ENCODE assay signal across 1 cellular context in the genomic region with DNA sequence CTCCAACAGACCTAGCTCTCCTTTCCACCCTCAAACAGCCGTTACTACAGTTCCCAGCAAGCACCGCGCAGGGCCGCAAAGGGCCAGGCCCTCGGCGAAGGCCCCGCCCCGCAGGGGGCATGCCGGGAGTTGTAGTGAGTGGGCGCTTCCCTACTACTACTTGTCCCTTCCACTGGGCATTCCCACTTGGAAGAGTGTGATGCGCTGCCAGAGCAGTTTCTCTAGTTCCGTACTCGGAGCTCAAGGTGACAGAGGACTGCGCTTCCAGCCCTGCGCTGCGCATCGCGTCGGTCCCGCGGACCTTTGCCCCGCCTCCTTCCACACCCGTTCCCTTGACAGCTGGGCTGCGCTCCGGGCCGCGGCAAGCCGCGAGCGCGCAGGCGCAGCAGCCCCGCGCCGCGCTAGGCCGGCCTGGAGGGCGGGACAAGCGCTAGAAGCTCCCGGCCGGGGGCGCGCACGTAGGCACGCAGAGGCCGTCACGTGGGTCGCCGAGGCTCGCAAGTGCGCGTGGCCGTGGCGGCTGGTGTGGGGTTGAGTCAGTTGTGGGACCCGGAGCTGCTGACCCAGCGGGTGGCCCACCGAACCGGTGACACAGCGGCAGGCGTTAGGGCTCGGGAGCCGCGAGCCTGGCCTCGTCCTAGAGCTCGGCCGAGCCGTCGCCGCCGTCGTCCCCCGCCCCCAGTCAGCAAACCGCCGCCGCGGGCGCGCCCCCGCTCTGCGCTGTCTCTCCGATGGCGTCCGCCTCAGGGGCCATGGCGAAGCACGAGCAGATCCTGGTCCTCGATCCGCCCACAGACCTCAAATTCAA.
TF ChIP-seq lines count a peak whose summit lies in the region.

A gene with protein sequence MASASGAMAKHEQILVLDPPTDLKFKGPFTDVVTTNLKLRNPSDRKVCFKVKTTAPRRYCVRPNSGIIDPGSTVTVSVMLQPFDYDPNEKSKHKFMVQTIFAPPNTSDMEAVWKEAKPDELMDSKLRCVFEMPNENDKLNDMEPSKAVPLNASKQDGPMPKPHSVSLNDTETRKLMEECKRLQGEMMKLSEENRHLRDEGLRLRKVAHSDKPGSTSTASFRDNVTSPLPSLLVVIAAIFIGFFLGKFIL (plus strand): TSS at position 491 of the 808 bp plus-strand sequence. CDS start 241 bp downstream, at position 732.

TF ChIP-seq in K562, 482 proteins besides CTCF, POLR2A, EP300 and RAD21 (continued from another document and continues in another):
- peak; percentile 3; the same call in 1 of the 2 replicates for TF ChIP-seq SMC3 (conservative IDR thresholded peaks at IDR 0.05; ENCODE audit: insufficient read depth, low read depth, low read length)
- no peak for TF ChIP-seq ZNF274 (IDR thresholded peaks at IDR 0.05; ENCODE audit: borderline replicate concordance, low read depth, low read length)
- peak; percentile 98 for TF ChIP-seq PHB (CRISPR knock-in tag; IDR thresholded peaks at IDR 0.05)
- TF ChIP-seq MTA1 (IDR thresholded peaks at IDR 0.05; ENCODE audit: borderline replicate concordance): no peak
- peak; percentile 42 for TF ChIP-seq CHD2 (IDR thresholded peaks at IDR 0.05; ENCODE audit: low read depth, low read length)
- TF ChIP-seq, protein P1, sequence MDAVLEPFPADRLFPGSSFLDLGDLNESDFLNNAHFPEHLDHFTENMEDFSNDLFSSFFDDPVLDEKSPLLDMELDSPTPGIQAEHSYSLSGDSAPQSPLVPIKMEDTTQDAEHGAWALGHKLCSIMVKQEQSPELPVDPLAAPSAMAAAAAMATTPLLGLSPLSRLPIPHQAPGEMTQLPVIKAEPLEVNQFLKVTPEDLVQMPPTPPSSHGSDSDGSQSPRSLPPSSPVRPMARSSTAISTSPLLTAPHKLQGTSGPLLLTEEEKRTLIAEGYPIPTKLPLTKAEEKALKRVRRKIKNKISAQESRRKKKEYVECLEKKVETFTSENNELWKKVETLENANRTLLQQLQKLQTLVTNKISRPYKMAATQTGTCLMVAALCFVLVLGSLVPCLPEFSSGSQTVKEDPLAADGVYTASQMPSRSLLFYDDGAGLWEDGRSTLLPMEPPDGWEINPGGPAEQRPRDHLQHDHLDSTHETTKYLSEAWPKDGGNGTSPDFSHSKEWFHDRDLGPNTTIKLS (IDR thresholded peaks at IDR 0.05; ENCODE audit: borderline replicate concordance, low read depth): peak; percentile 96
- no peak for TF ChIP-seq POLR3A (IDR thresholded peaks at IDR 0.05; ENCODE audit: borderline replicate concordance, extremely low read depth, insufficient read depth, insufficient read length)
- peak; percentile 74; the same call in 1 of the 2 replicates for TF ChIP-seq ZNF175 (CRISPR knock-in tag; IDR thresholded peaks at IDR 0.05; ENCODE audit: low read depth)
- TF ChIP-seq BHLHE40 (IDR thresholded peaks at IDR 0.05; ENCODE audit: low read length): peak; percentile 89
- no peak for TF ChIP-seq CBX8 (IDR thresholded peaks at IDR 0.05; ENCODE audit: borderline replicate concordance, extremely low read depth, low read depth, low read length, poor library complexity, severe bottlenecking)
- TF ChIP-seq IFI16 (CRISPR knock-in tag; IDR thresholded peaks at IDR 0.05): no peak
- no peak for TF ChIP-seq TCF7L2 (IDR thresholded peaks at IDR 0.05; ENCODE audit: low read depth, low read length)
- TF ChIP-seq, protein P2, sequence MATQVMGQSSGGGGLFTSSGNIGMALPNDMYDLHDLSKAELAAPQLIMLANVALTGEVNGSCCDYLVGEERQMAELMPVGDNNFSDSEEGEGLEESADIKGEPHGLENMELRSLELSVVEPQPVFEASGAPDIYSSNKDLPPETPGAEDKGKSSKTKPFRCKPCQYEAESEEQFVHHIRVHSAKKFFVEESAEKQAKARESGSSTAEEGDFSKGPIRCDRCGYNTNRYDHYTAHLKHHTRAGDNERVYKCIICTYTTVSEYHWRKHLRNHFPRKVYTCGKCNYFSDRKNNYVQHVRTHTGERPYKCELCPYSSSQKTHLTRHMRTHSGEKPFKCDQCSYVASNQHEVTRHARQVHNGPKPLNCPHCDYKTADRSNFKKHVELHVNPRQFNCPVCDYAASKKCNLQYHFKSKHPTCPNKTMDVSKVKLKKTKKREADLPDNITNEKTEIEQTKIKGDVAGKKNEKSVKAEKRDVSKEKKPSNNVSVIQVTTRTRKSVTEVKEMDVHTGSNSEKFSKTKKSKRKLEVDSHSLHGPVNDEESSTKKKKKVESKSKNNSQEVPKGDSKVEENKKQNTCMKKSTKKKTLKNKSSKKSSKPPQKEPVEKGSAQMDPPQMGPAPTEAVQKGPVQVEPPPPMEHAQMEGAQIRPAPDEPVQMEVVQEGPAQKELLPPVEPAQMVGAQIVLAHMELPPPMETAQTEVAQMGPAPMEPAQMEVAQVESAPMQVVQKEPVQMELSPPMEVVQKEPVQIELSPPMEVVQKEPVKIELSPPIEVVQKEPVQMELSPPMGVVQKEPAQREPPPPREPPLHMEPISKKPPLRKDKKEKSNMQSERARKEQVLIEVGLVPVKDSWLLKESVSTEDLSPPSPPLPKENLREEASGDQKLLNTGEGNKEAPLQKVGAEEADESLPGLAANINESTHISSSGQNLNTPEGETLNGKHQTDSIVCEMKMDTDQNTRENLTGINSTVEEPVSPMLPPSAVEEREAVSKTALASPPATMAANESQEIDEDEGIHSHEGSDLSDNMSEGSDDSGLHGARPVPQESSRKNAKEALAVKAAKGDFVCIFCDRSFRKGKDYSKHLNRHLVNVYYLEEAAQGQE (CRISPR knock-in tag; IDR thresholded peaks at IDR 0.05; ENCODE audit: low read depth): peak; percentile 74
- peak; percentile 79 for TF ChIP-seq GABPB1 (CRISPR knock-in tag; IDR thresholded peaks at IDR 0.05)
- peak; percentile 64; the same call in 1 of the 2 replicates for TF ChIP-seq NR2C2 (CRISPR knock-in tag; IDR thresholded peaks at IDR 0.05)
- TF ChIP-seq NR2C2 (tag; IDR thresholded peaks at IDR 0.05): no peak
- TF ChIP-seq, protein P3, sequence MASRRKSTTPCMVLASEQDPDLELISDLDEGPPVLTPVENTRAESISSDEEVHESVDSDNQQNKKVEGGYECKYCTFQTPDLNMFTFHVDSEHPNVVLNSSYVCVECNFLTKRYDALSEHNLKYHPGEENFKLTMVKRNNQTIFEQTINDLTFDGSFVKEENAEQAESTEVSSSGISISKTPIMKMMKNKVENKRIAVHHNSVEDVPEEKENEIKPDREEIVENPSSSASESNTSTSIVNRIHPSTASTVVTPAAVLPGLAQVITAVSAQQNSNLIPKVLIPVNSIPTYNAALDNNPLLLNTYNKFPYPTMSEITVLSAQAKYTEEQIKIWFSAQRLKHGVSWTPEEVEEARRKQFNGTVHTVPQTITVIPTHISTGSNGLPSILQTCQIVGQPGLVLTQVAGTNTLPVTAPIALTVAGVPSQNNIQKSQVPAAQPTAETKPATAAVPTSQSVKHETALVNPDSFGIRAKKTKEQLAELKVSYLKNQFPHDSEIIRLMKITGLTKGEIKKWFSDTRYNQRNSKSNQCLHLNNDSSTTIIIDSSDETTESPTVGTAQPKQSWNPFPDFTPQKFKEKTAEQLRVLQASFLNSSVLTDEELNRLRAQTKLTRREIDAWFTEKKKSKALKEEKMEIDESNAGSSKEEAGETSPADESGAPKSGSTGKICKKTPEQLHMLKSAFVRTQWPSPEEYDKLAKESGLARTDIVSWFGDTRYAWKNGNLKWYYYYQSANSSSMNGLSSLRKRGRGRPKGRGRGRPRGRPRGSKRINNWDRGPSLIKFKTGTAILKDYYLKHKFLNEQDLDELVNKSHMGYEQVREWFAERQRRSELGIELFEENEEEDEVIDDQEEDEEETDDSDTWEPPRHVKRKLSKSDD (conservative IDR thresholded peaks at IDR 0.05; ENCODE audit: low read length): no peak
- TF ChIP-seq KAT7 (CRISPR knock-in tag; IDR thresholded peaks at IDR 0.05; ENCODE audit: borderline replicate concordance): no peak
- no peak for TF ChIP-seq MTA2 (IDR thresholded peaks at IDR 0.05; ENCODE audit: low read depth)
- no peak for TF ChIP-seq EZH2 (IDR thresholded peaks at IDR 0.05; ENCODE audit: borderline replicate concordance, low read depth, low read length)
- no peak for TF ChIP-seq ZNF184 (CRISPR knock-in tag; IDR thresholded peaks at IDR 0.05)
- TF ChIP-seq NBN (IDR thresholded peaks at IDR 0.05; ENCODE audit: low read depth): no peak; the same call in 1 of the 2 replicates
- TF ChIP-seq, protein P4, sequence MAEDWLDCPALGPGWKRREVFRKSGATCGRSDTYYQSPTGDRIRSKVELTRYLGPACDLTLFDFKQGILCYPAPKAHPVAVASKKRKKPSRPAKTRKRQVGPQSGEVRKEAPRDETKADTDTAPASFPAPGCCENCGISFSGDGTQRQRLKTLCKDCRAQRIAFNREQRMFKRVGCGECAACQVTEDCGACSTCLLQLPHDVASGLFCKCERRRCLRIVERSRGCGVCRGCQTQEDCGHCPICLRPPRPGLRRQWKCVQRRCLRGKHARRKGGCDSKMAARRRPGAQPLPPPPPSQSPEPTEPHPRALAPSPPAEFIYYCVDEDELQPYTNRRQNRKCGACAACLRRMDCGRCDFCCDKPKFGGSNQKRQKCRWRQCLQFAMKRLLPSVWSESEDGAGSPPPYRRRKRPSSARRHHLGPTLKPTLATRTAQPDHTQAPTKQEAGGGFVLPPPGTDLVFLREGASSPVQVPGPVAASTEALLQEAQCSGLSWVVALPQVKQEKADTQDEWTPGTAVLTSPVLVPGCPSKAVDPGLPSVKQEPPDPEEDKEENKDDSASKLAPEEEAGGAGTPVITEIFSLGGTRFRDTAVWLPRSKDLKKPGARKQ (CRISPR knock-in tag; IDR thresholded peaks at IDR 0.05): no peak
- peak; percentile 51; the same call in 1 of the 2 replicates for TF ChIP-seq XRCC5 (IDR thresholded peaks at IDR 0.05; ENCODE audit: low read depth, low read length)
- TF ChIP-seq POLR2AphosphoS5 (IDR thresholded peaks at IDR 0.05; ENCODE audit: control insufficient read depth, insufficient read depth, low read depth, low read length): peak; percentile 78
- TF ChIP-seq ZBTB7A (IDR thresholded peaks at IDR 0.05; ENCODE audit: borderline replicate concordance, control insufficient read depth, low read depth, low read length): peak; percentile 47; the same call in 1 of the 2 replicates
- TF ChIP-seq KDM5B (IDR thresholded peaks at IDR 0.05; ENCODE audit: insufficient replicate concordance, low read depth, low read length): peak; percentile 75
- no peak for TF ChIP-seq ZNF695 (CRISPR knock-in tag; IDR thresholded peaks at IDR 0.05)
- no peak for TF ChIP-seq THRAP3 (IDR thresholded peaks at IDR 0.05; ENCODE audit: borderline replicate concordance)
- no peak for TF ChIP-seq PCBP2 (IDR thresholded peaks at IDR 0.05; ENCODE audit: low read depth, low read length, poor library complexity, severe bottlenecking)
- no peak for TF ChIP-seq NUFIP1 (IDR thresholded peaks at IDR 0.05; ENCODE audit: partially characterized antibody)
- TF ChIP-seq ZFP36 (IDR thresholded peaks at IDR 0.05; ENCODE audit: low read depth, low read length, partially characterized antibody): no peak
- peak; percentile 34 for TF ChIP-seq NEUROD1 (IDR thresholded peaks at IDR 0.05; ENCODE audit: borderline replicate concordance, low read depth, low read length, partially characterized antibody)
- TF ChIP-seq NR2C1 (IDR thresholded peaks at IDR 0.05): no peak
- peak; percentile 95 for TF ChIP-seq NR2C1 (tag; IDR thresholded peaks at IDR 0.05)
- TF ChIP-seq PTRF (tag; IDR thresholded peaks at IDR 0.05): no peak
- TF ChIP-seq, protein P5, sequence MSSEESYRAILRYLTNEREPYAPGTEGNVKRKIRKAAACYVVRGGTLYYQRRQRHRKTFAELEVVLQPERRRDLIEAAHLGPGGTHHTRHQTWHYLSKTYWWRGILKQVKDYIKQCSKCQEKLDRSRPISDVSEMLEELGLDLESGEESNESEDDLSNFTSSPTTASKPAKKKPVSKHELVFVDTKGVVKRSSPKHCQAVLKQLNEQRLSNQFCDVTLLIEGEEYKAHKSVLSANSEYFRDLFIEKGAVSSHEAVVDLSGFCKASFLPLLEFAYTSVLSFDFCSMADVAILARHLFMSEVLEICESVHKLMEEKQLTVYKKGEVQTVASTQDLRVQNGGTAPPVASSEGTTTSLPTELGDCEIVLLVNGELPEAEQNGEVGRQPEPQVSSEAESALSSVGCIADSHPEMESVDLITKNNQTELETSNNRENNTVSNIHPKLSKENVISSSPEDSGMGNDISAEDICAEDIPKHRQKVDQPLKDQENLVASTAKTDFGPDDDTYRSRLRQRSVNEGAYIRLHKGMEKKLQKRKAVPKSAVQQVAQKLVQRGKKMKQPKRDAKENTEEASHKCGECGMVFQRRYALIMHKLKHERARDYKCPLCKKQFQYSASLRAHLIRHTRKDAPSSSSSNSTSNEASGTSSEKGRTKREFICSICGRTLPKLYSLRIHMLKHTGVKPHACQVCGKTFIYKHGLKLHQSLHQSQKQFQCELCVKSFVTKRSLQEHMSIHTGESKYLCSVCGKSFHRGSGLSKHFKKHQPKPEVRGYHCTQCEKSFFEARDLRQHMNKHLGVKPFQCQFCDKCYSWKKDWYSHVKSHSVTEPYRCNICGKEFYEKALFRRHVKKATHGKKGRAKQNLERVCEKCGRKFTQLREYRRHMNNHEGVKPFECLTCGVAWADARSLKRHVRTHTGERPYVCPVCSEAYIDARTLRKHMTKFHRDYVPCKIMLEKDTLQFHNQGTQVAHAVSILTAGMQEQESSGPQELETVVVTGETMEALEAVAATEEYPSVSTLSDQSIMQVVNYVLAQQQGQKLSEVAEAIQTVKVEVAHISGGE (CRISPR knock-in tag; IDR thresholded peaks at IDR 0.05): no peak
- TF ChIP-seq FIP1L1 (IDR thresholded peaks at IDR 0.05; ENCODE audit: low read depth, low read length, poor library complexity, severe bottlenecking): peak; percentile 70
- 0 out of 2 replicates have a peak, but pooled peaks have one; percentile 44 for TF ChIP-seq ZNF41 (CRISPR knock-in tag; conservative IDR thresholded peaks at IDR 0.05)
- 0 out of 2 replicates have a peak, but pooled peaks have one; percentile 31 for TF ChIP-seq ZNF311 (CRISPR knock-in tag; IDR thresholded peaks at IDR 0.05)
- no peak; a peak in 1 of 4 replicates for TF ChIP-seq SRF (CRISPR knock-in tag; IDR thresholded peaks at IDR 0.05)
- TF ChIP-seq SP1 (CRISPR knock-in tag; IDR thresholded peaks at IDR 0.05): peak; percentile 99
- TF ChIP-seq, protein P6, sequence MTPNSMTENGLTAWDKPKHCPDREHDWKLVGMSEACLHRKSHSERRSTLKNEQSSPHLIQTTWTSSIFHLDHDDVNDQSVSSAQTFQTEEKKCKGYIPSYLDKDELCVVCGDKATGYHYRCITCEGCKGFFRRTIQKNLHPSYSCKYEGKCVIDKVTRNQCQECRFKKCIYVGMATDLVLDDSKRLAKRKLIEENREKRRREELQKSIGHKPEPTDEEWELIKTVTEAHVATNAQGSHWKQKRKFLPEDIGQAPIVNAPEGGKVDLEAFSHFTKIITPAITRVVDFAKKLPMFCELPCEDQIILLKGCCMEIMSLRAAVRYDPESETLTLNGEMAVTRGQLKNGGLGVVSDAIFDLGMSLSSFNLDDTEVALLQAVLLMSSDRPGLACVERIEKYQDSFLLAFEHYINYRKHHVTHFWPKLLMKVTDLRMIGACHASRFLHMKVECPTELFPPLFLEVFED (CRISPR knock-in tag; conservative IDR thresholded peaks at IDR 0.05): peak; percentile 53; the same call in 1 of the 2 replicates
- TF ChIP-seq, protein P7, sequence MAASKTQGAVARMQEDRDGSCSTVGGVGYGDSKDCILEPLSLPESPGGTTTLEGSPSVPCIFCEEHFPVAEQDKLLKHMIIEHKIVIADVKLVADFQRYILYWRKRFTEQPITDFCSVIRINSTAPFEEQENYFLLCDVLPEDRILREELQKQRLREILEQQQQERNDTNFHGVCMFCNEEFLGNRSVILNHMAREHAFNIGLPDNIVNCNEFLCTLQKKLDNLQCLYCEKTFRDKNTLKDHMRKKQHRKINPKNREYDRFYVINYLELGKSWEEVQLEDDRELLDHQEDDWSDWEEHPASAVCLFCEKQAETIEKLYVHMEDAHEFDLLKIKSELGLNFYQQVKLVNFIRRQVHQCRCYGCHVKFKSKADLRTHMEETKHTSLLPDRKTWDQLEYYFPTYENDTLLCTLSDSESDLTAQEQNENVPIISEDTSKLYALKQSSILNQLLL (CRISPR knock-in tag; IDR thresholded peaks at IDR 0.05; ENCODE audit: borderline replicate concordance): no peak
- peak; percentile 43 for TF ChIP-seq TEAD4 (IDR thresholded peaks at IDR 0.05; ENCODE audit: low read length)
- no peak for TF ChIP-seq TEAD4 (CRISPR knock-in tag; IDR thresholded peaks at IDR 0.05; ENCODE audit: borderline replicate concordance)
